Comparison of ENCODE assay signal across 1 cellular context in genomic region chr2:197359859-197360258, GRCh38.
TF ChIP-seq lines count a peak whose summit lies in the region.

No MANE protein-coding gene starts in this region.

TF ChIP-seq in HepG2, 621 proteins besides CTCF, POLR2A, EP300 and RAD21:
- TF ChIP-seq IRF2 (CRISPR knock-in tag; IDR thresholded peaks at IDR 0.05) = no peak
- TF ChIP-seq NR2F1 (CRISPR knock-in tag; IDR thresholded peaks at IDR 0.05) = no peak
- TF ChIP-seq, protein P1, sequence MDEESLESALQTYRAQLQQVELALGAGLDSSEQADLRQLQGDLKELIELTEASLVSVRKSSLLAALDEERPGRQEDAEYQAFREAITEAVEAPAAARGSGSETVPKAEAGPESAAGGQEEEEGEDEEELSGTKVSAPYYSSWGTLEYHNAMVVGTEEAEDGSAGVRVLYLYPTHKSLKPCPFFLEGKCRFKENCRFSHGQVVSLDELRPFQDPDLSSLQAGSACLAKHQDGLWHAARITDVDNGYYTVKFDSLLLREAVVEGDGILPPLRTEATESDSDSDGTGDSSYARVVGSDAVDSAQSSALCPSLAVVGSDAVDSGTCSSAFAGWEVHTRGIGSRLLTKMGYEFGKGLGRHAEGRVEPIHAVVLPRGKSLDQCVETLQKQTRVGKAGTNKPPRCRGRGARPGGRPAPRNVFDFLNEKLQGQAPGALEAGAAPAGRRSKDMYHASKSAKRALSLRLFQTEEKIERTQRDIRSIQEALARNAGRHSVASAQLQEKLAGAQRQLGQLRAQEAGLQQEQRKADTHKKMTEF (CRISPR knock-in tag; IDR thresholded peaks at IDR 0.05) = no peak
- TF ChIP-seq, protein P2, sequence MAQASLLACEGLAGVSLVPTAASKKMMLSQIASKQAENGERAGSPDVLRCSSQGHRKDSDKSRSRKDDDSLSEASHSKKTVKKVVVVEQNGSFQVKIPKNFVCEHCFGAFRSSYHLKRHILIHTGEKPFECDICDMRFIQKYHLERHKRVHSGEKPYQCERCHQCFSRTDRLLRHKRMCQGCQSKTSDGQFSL (CRISPR knock-in tag; IDR thresholded peaks at IDR 0.05) = no peak
- TF ChIP-seq, protein P3, sequence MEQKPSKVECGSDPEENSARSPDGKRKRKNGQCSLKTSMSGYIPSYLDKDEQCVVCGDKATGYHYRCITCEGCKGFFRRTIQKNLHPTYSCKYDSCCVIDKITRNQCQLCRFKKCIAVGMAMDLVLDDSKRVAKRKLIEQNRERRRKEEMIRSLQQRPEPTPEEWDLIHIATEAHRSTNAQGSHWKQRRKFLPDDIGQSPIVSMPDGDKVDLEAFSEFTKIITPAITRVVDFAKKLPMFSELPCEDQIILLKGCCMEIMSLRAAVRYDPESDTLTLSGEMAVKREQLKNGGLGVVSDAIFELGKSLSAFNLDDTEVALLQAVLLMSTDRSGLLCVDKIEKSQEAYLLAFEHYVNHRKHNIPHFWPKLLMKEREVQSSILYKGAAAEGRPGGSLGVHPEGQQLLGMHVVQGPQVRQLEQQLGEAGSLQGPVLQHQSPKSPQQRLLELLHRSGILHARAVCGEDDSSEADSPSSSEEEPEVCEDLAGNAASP (CRISPR knock-in tag; IDR thresholded peaks at IDR 0.05; ENCODE audit: borderline replicate concordance) = no peak
- TF ChIP-seq EEA1 (CRISPR knock-in tag; IDR thresholded peaks at IDR 0.05; ENCODE audit: borderline replicate concordance) = no peak
- no peak for TF ChIP-seq SNAI1 (CRISPR knock-in tag; IDR thresholded peaks at IDR 0.05; ENCODE audit: borderline replicate concordance)
- TF ChIP-seq LCORL (IDR thresholded peaks at IDR 0.05) = no peak
- TF ChIP-seq LCORL (CRISPR knock-in tag; IDR thresholded peaks at IDR 0.05) = no peak
- no peak for TF ChIP-seq MTA3 (CRISPR knock-in tag; IDR thresholded peaks at IDR 0.05)
